Comparison of ENCODE assay signal across 33 cellular contexts in genomic region chr5:56977822-56978221, GRCh38.
"Had no signal": no experiment of that assay in that cellular context is flagged by ENCODE, and none has a peak within 500 bp of the region (broad histone marks: within the 10 kb centered on the region; RNA-seq: fewer than 3 reads in every experiment).

No MANE protein-coding gene starts in this region.

- DNase-seq: activated B cell treated with CpG ODN at 0.5 μM for 24 hours; activated CD4-positive, alpha-beta memory T cell treated with anti-CD3 and anti-CD28 coated beads for 36 hours; activated CD4-positive, alpha-beta T cell treated with anti-CD3 and anti-CD28 coated beads for 4 hours; activated CD4-positive, alpha-beta T cell treated with anti-CD3 and anti-CD28 coated beads, Interleukin-2, amount 10 ng/mL, durations not matched to agents 24 days and 14 days; activated CD4-positive, alpha-beta T cell treated with anti-CD3 and anti-CD28 coated beads, Interleukin-2, amount 50 U/mL, for 1 hour; activated CD4-positive, alpha-beta T cell treated with anti-CD3 and anti-CD28 coated beads, Interleukin-2, amount 50 U/mL, for 4 hours; activated CD4-positive, CD25-positive, alpha-beta regulatory T cell treated with anti-CD3 and anti-CD28 coated beads, Interleukin-2, amount 50 U/mL, for 72 hours; activated CD8-positive, alpha-beta memory T cell treated with anti-CD3 and anti-CD28 coated beads, Interleukin-2, amount 50 U/mL, for 4 hours; activated CD8-positive, alpha-beta T cell treated with anti-CD3 and anti-CD28 coated beads for 36 hours; activated effector memory CD4-positive, alpha-beta T cell treated with anti-CD3 and anti-CD28 coated beads, Interleukin-2, amount 50 U/mL, for 16 hours; activated gamma-delta T cell treated with Interleukin-2 at 50 U/mL for 16 hours; activated naive CD4-positive, alpha-beta T cell; activated naive CD4-positive, alpha-beta T cell treated with anti-CD3 and anti-CD28 coated beads for 36 hours; activated naive CD4-positive, alpha-beta T cell treated with anti-CD3 and anti-CD28 coated beads, Interleukin-2, amount 50 U/mL, for 16 hours; activated naive CD8-positive, alpha-beta T cell treated with anti-CD3 and anti-CD28 coated beads for 36 hours; activated T-cell treated with anti-CD3 and anti-CD28 coated beads for 4 hours; activated T-cell treated with anti-CD3 and anti-CD28 coated beads, Interleukin-2, amount 50 U/mL, for 1 hour; activated T-cell treated with anti-CD3 and anti-CD28 coated beads, Interleukin-2, amount 50 U/mL, for 4 hours; activated T-cell treated with anti-CD3 and anti-CD28 coated beads, Interleukin-2, amount 50 U/mL, for 72 hours; adrenal gland; amniotic stem cell; aorta; body of pancreas; brain microvascular endothelial cell; central memory CD4-positive, alpha-beta T cell; T-helper 2 cell; T-helper 9 cell had no signal

- H3K4me3 ChIP-seq: adrenal gland, body of pancreas, breast epithelium had no signal

- H3K9me3 ChIP-seq: adrenal gland, body of pancreas, breast epithelium had no signal

- H3K4me1 ChIP-seq: adrenal gland, body of pancreas, breast epithelium had no signal

- H3K27me3 ChIP-seq: brain microvascular endothelial cell, breast epithelium had no signal

- H3K27ac ChIP-seq: adrenal gland, body of pancreas, brain microvascular endothelial cell, breast epithelium, VCaP had no signal

- ATAC-seq: activated CD8-positive, alpha-beta T cell treated with anti-CD3 and anti-CD28 coated beads for 36 hours; activated naive CD4-positive, alpha-beta T cell treated with anti-CD3 and anti-CD28 coated beads, Interleukin-2, amount 50 U/mL, for 72 hours; activated T-cell treated with anti-CD3 and anti-CD28 coated beads, Interleukin-2, amount 50 U/mL, for 4 hours; activated T-cell treated with anti-CD3 and anti-CD28 coated beads, Interleukin-2, amount 50 U/mL, for 72 hours; activated T-helper 17 cell treated with anti-CD3 and anti-CD28 coated beads, Interleukin-2, amount 50 U/mL, for 72 hours; body of pancreas had no signal

- FAIRE-seq: astrocyte, TTC549 had no signal

- H3K36me3 ChIP-seq: adrenal gland, brain microvascular endothelial cell, breast epithelium had no signal
